Comparison of ENCODE assay signal across 13 cellular contexts in the genomic region with DNA sequence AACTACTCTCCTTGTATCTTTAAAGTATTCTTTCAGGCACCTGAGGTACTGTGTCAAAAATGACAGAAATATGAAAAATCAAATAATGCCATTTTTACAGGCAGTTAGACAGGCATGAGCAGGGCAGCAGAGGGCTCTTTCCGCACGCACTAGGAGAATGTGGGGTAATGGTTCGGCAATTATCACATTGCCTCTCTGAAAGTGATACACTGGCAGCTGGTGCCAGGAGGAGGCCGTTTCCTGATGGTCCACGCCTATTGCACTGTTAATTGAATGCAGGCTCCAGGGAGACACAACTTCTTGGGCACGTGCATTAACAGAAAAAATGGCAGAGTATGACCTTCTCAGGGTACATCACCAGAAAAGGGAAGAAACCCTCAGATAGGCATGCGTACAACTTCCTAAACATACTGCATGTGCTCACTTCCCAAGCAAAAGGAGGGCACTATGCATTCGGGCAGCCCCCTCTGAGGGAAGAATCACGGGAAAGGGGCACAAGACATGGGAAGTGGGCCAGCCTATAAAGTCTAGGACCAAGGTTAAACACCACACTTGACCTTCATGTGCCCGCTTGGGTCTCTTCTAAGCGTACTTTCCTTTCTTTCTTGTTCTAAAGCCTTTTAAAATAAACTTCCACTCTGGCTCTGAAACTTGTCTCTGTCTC.
A peak's percentile ranks its signal among the peaks of the same experiment; 100 is the strongest.
DNase-seq lines count a peak whose midpoint lies in the region; ATAC-seq lines count a peak whose summit lies in the region.
"Had no signal": no experiment of that assay in that cellular context is flagged by ENCODE, and none has a peak within 500 bp of the region (broad histone marks: within the 10 kb centered on the region; RNA-seq: fewer than 3 reads in every experiment).

No MANE protein-coding gene starts in this region.

- no peaks in the 10 kb centered on the region for H3K9me3 ChIP-seq in right cardiac atrium (ENCODE audit: control insufficient read depth, low read length)
- H3K9me3 ChIP-seq: HAP-1 had no signal

- H3K27me3 ChIP-seq in right cardiac atrium (ENCODE audit: control insufficient read depth, insufficient read depth) = no peaks in the 10 kb centered on the region

- no peak overlapping the region for H3K4me3 ChIP-seq in right cardiac atrium (ENCODE audit: low read length)
- H3K4me3 ChIP-seq: HAP-1 had no signal

- WGBS in right cardiac atrium = 89% methylated on average over 11 of the region's 11 CpGs

- no peaks in the 10 kb centered on the region for H3K4me1 ChIP-seq in right cardiac atrium (ENCODE audit: control insufficient read depth, insufficient read depth, low read length)
- H3K4me1 ChIP-seq: HAP-1 had no signal

- H3K27ac ChIP-seq in right cardiac atrium (ENCODE audit: low read length) = no peak overlapping the region

- intact Hi-C loops in cardiac septum (cut with DNase I) = no loop called here
- intact Hi-C loops in right cardiac atrium (cut with DNase I) = loop anchor here in 1 of 4 donors (10.0 kb wide), 1 partner anchor 155 kb away; no protein-coding TSS in a partner anchor

- DNase-seq in cardiac septum (ENCODE audit: low spot score) (peak; percentile 47), right cardiac atrium (no peak), NCI-H2171 treated with DMSO at 0.1 percent for 48 hours (lab: John Stamatoyannopoulos, UW) (peak; percentile 93), islet precursor cell (peak; percentile 20), T1000 (lab: John Stamatoyannopoulos, UW) (no peak), left lobe of liver (ENCODE audit: low spot score) (no peak), NCI-H1048 (lab: John Stamatoyannopoulos, UW) (no peak)
- DNase-seq: Calu3, DMS79 treated with DMSO at 0.1 percent for 48 hours, Kasumi-1, NCI-H510A treated with DMSO at 0.1 percent for 48 hours had no signal

- ATAC-seq in right cardiac atrium = no peak
- no peak for ATAC-seq in GM18517 (IDR thresholded peaks at IDR 0.05; ENCODE audit: unreplicated experiment)
- ATAC-seq in left lobe of liver = no peak

Comparison
In these comparisons a context has a peak if more than half of its experiments do, and no peak if none do; other contexts are left out.
1. DNase-seq: peak in cardiac septum (single experiment), NCI-H2171 treated with DMSO at 0.1 percent for 48 hours (single experiment) and islet precursor cell (single experiment); none in right cardiac atrium (0 of 3), T1000 (single experiment), left lobe of liver (single experiment) and NCI-H1048 (single experiment).